In the genomic region with DNA sequence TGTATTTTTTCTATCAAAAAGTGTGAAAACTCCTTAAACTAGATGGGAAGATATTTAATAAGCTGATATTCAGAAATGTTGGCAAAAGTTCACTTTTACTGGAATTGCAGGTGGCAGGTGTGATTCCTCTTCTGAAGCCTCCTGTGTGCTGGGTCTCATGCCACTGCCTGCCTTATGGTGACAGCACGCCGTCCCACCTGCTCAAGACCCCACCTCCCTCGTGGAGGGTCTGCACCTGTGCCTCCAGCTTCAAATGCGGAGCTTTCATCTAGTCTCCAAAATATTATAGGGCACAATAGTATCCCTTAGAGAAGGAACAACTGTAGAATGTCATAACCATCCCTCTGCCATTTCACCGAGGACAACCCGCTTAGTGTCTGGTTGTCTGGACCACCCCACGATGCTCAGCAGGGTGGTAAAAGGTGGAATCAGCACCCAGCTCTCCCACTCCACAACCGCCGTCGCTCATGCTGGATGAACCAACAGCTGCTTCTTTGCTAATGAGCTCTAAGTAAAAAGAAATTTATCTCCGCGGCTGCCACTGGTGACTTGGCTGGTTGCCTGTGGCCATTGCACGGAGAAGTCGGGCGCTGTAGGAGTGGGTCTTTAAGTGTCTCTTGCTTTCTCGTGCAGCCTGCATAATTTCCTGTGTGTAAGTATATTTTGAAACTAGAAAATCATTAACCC, we compare ENCODE assay signal across 21 cellular contexts.
"Had no signal": no experiment of that assay in that cellular context is flagged by ENCODE, and none has a peak within 500 bp of the region (broad histone marks: within the 10 kb centered on the region; RNA-seq: fewer than 3 reads in every experiment).

No MANE protein-coding gene starts in this region.

- H3K4me3 ChIP-seq: left ventricle myocardium inferior, psoas muscle, right atrium auricular region, tibial artery had no signal

- ATAC-seq: activated naive CD4-positive, alpha-beta T cell treated with anti-CD3 and anti-CD28 coated beads, Interleukin-2, amount 50 U/mL, for 72 hours; activated T-helper 17 cell treated with anti-CD3 and anti-CD28 coated beads, Interleukin-2, amount 50 U/mL, for 72 hours; natural killer cell; WTC11 had no signal

- H3K27me3 ChIP-seq: brain microvascular endothelial cell, right atrium auricular region had no signal

- H3K36me3 Mint-ChIP-seq: activated naive CD4-positive, alpha-beta T cell treated with anti-CD3 and anti-CD28 coated beads, Interleukin-2, amount 50 U/mL, for 72 hours; mesothelial cell of epicardium; natural killer cell had no signal

- H3K9me3 Mint-ChIP-seq: activated naive CD4-positive, alpha-beta T cell treated with anti-CD3 and anti-CD28 coated beads, Interleukin-2, amount 50 U/mL, for 72 hours; activated T-cell treated with anti-CD3 and anti-CD28 coated beads, Interleukin-2, amount 50 U/mL, for 24 hours; mesothelial cell of epicardium; natural killer cell; stimulated activated naive CD8-positive, alpha-beta T cell treated with anti-CD3 and anti-CD28 coated beads, Interleukin-15, Interleukin-2, amounts not matched to agents 100 ng/mL and 50 ng/mL, for 24 hours had no signal

- H3K4me3 Mint-ChIP-seq: activated T-cell treated with anti-CD3 and anti-CD28 coated beads, Interleukin-2, amount 50 U/mL, for 24 hours; activated T-helper 17 cell treated with anti-CD3 and anti-CD28 coated beads, Interleukin-2, amount 50 U/mL, for 72 hours; mesothelial cell of epicardium; natural killer cell; stimulated activated naive CD8-positive, alpha-beta T cell treated with anti-CD3 and anti-CD28 coated beads, Interleukin-15, Interleukin-2, amounts not matched to agents 100 ng/mL and 50 ng/mL, for 24 hours; WTC11 had no signal

- H3K4me1 ChIP-seq: left ventricle myocardium inferior, psoas muscle, right atrium auricular region had no signal

- DNase-seq: activated T-cell treated with anti-CD3 and anti-CD28 coated beads, Interleukin-2, amount 50 U/mL, for 24 hours; brain microvascular endothelial cell; central memory CD4-positive, alpha-beta T cell; dermis blood vessel endothelial cell; effector CD8-positive, alpha-beta T cell; erythroblast; foreskin fibroblast; left ventricle myocardium inferior; mammary epithelial cell; natural killer cell; stimulated activated CD4-positive, alpha-beta T cell treated with anti-CD3 and anti-CD28 coated beads, Interleukin-12 subunit alpha, Interleukin-12 subunit beta, amount 100 ng/mL, for 4 hours; T-helper 9 cell; tibial artery had no signal

- H3K36me3 ChIP-seq: brain microvascular endothelial cell, left ventricle myocardium inferior, right atrium auricular region, tibial artery had no signal

- H3K4me1 Mint-ChIP-seq: activated T-helper 17 cell treated with anti-CD3 and anti-CD28 coated beads, Interleukin-2, amount 50 U/mL, for 72 hours; natural killer cell; WTC11 had no signal

- H3K27ac Mint-ChIP-seq: activated naive CD4-positive, alpha-beta T cell treated with anti-CD3 and anti-CD28 coated beads, Interleukin-2, amount 50 U/mL, for 72 hours; activated T-cell treated with anti-CD3 and anti-CD28 coated beads, Interleukin-2, amount 50 U/mL, for 24 hours; activated T-helper 17 cell treated with anti-CD3 and anti-CD28 coated beads, Interleukin-2, amount 50 U/mL, for 72 hours; mesothelial cell of epicardium; natural killer cell; stimulated activated naive CD8-positive, alpha-beta T cell treated with anti-CD3 and anti-CD28 coated beads, Interleukin-15, Interleukin-2, amounts not matched to agents 100 ng/mL and 50 ng/mL, for 24 hours; WTC11 had no signal

- FAIRE-seq: kidney had no signal

- H3K27ac ChIP-seq: brain microvascular endothelial cell, left ventricle myocardium inferior, psoas muscle, right atrium auricular region, tibial artery had no signal

- H3K9me3 ChIP-seq: left ventricle myocardium inferior, psoas muscle, right atrium auricular region, tibial artery had no signal
